ENCODE assay signal across 1 cellular context in the genomic region with DNA sequence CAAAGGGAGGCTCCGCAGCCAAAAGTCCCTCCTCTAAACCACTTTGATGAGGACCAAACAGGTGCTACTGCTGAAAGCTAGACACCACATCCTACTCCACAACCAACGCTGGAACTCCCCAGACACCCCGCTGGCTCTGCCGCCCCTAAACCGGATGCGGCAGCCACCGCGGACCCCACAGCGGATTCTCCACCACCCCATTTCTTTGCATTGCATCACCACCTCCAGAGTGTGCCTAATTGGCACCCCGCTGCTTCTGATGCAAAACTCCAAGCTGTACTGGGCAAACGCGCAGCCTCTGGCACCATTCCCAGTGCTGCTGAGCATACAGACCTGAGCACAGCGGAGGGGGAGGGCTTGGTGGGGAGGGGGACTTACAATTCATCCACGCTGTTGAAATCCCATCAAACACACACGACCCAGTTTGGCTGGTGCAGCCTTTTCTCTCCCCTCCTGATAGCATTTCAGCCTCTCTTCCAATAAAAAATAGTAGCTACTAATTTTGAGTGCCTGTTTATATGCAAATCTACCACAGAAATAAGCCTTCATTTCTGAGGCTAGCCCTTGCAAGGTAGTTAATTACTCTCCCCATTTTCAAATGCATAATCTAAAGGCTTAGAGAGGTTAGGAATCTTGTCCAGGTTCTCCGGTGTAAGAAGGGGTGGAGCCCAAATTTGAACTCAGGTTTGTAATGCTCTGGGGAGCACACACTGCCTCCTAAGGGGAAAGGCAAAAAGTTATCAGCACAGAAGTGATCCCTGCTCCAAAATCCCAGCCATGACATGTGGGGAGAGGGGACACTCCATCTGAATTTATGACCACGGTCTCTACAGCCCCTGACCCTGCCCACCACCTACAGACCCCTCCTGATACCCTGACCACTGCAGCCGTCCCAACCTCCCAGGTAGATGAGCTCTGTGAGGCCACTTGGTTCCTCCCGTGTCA.
TF ChIP-seq lines count a peak whose summit lies in the region.

No MANE protein-coding gene starts in this region.

TF ChIP-seq in GM12878, 131 proteins besides CTCF, POLR2A, EP300 and RAD21 (continued from another document and continues in another):
- TF ChIP-seq, protein P1, sequence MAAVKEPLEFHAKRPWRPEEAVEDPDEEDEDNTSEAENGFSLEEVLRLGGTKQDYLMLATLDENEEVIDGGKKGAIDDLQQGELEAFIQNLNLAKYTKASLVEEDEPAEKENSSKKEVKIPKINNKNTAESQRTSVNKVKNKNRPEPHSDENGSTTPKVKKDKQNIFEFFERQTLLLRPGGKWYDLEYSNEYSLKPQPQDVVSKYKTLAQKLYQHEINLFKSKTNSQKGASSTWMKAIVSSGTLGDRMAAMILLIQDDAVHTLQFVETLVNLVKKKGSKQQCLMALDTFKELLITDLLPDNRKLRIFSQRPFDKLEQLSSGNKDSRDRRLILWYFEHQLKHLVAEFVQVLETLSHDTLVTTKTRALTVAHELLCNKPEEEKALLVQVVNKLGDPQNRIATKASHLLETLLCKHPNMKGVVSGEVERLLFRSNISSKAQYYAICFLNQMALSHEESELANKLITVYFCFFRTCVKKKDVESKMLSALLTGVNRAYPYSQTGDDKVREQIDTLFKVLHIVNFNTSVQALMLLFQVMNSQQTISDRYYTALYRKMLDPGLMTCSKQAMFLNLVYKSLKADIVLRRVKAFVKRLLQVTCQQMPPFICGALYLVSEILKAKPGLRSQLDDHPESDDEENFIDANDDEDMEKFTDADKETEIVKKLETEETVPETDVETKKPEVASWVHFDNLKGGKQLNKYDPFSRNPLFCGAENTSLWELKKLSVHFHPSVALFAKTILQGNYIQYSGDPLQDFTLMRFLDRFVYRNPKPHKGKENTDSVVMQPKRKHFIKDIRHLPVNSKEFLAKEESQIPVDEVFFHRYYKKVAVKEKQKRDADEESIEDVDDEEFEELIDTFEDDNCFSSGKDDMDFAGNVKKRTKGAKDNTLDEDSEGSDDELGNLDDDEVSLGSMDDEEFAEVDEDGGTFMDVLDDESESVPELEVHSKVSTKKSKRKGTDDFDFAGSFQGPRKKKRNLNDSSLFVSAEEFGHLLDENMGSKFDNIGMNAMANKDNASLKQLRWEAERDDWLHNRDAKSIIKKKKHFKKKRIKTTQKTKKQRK (IDR thresholded peaks at IDR 0.05; ENCODE audit: low read depth, low read length): no peak
- TF ChIP-seq WRNIP1 (IDR thresholded peaks at IDR 0.05; ENCODE audit: borderline replicate concordance, low read depth, low read length) (no peak; the same call in 1 of the 2 replicates), ASH2L (IDR thresholded peaks at IDR 0.05; ENCODE audit: borderline replicate concordance, low read depth) (no peak), CHD2 (IDR thresholded peaks at IDR 0.05; ENCODE audit: borderline replicate concordance, low read depth, low read length) (0 out of 2 replicates have a peak, but pooled peaks have one; percentile 44), SP1 (IDR thresholded peaks at IDR 0.05; ENCODE audit: low read depth, low read length) (peak; percentile 84), KLF5 (IDR thresholded peaks at IDR 0.05; ENCODE audit: partially characterized antibody) (peak; percentile 62), EED (IDR thresholded peaks at IDR 0.05; ENCODE audit: low read depth) (peak; percentile 99), PML (IDR thresholded peaks at IDR 0.05; ENCODE audit: low read length) (no peak), BACH1 (IDR thresholded peaks at IDR 0.05; ENCODE audit: borderline replicate concordance) (peak; percentile 72; the same call in 1 of the 2 replicates), BMI1 (IDR thresholded peaks at IDR 0.05; ENCODE audit: borderline replicate concordance) (peak; percentile 74), ZNF274 (IDR thresholded peaks at IDR 0.05; ENCODE audit: insufficient read depth, insufficient read length) (no peak), NR2F1 (conservative IDR thresholded peaks at IDR 0.05) (peak; percentile 84), POU2F2 (IDR thresholded peaks at IDR 0.05; ENCODE audit: borderline replicate concordance, low read depth, low read length) (peak; percentile 87; the same call in 2 of the 3 replicates), CHD4 (IDR thresholded peaks at IDR 0.05) (no peak), KAT2A (conservative IDR thresholded peaks at IDR 0.05; ENCODE audit: control insufficient read depth, low read depth, low read length) (no peak), BCL11A (IDR thresholded peaks at IDR 0.05; ENCODE audit: low read depth, low read length) (peak; percentile 96), HDAC2 (IDR thresholded peaks at IDR 0.05) (no peak), NRF1 (conservative IDR thresholded peaks at IDR 0.05; ENCODE audit: low read depth, low read length) (no peak), ESRRA (IDR thresholded peaks at IDR 0.05; ENCODE audit: low read length) (no peak), ZNF384 (IDR thresholded peaks at IDR 0.05; ENCODE audit: borderline replicate concordance, low read depth, low read length) (no peak), POLR2AphosphoS5 (IDR thresholded peaks at IDR 0.05; ENCODE audit: low read length) (no peak), KDM1A (IDR thresholded peaks at IDR 0.05; ENCODE audit: borderline replicate concordance) (no peak), CEBPB (IDR thresholded peaks at IDR 0.05; ENCODE audit: borderline replicate concordance in 1 of 2, low read depth in 2 of 2, low read length in 2 of 2) (peak in 1 of 2 experiments; percentile 94; a peak in 2 of 4 replicates), ETV6 (conservative IDR thresholded peaks at IDR 0.05 in 1 of 2, IDR thresholded peaks at IDR 0.05 in 1 of 2; ENCODE audit: borderline replicate concordance in 1 of 2, low read depth in 1 of 2) (peak in 1 of 2 experiments; percentile 89; a peak in 2 of 4 replicates), MEF2B (IDR thresholded peaks at IDR 0.05; ENCODE audit: partially characterized antibody, poor library complexity, severe bottlenecking) (peak; percentile 91), HCFC1 (IDR thresholded peaks at IDR 0.05; ENCODE audit: low read length) (no peak), ZNF217 (IDR thresholded peaks at IDR 0.05) (no peak; the same call in 1 of the 2 replicates), TBL1XR1 (IDR thresholded peaks at IDR 0.05; ENCODE audit: low read depth, low read length) (peak; percentile 99)
- TF ChIP-seq, protein P2, sequence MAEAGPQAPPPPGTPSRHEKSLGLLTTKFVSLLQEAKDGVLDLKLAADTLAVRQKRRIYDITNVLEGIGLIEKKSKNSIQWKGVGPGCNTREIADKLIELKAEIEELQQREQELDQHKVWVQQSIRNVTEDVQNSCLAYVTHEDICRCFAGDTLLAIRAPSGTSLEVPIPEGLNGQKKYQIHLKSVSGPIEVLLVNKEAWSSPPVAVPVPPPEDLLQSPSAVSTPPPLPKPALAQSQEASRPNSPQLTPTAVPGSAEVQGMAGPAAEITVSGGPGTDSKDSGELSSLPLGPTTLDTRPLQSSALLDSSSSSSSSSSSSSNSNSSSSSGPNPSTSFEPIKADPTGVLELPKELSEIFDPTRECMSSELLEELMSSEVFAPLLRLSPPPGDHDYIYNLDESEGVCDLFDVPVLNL (IDR thresholded peaks at IDR 0.05; ENCODE audit: low read depth, low read length): no peak
- TF ChIP-seq, protein P3, sequence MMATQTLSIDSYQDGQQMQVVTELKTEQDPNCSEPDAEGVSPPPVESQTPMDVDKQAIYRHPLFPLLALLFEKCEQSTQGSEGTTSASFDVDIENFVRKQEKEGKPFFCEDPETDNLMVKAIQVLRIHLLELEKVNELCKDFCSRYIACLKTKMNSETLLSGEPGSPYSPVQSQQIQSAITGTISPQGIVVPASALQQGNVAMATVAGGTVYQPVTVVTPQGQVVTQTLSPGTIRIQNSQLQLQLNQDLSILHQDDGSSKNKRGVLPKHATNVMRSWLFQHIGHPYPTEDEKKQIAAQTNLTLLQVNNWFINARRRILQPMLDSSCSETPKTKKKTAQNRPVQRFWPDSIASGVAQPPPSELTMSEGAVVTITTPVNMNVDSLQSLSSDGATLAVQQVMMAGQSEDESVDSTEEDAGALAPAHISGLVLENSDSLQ (IDR thresholded peaks at IDR 0.05): peak; percentile 46
- TF ChIP-seq, protein P4, sequence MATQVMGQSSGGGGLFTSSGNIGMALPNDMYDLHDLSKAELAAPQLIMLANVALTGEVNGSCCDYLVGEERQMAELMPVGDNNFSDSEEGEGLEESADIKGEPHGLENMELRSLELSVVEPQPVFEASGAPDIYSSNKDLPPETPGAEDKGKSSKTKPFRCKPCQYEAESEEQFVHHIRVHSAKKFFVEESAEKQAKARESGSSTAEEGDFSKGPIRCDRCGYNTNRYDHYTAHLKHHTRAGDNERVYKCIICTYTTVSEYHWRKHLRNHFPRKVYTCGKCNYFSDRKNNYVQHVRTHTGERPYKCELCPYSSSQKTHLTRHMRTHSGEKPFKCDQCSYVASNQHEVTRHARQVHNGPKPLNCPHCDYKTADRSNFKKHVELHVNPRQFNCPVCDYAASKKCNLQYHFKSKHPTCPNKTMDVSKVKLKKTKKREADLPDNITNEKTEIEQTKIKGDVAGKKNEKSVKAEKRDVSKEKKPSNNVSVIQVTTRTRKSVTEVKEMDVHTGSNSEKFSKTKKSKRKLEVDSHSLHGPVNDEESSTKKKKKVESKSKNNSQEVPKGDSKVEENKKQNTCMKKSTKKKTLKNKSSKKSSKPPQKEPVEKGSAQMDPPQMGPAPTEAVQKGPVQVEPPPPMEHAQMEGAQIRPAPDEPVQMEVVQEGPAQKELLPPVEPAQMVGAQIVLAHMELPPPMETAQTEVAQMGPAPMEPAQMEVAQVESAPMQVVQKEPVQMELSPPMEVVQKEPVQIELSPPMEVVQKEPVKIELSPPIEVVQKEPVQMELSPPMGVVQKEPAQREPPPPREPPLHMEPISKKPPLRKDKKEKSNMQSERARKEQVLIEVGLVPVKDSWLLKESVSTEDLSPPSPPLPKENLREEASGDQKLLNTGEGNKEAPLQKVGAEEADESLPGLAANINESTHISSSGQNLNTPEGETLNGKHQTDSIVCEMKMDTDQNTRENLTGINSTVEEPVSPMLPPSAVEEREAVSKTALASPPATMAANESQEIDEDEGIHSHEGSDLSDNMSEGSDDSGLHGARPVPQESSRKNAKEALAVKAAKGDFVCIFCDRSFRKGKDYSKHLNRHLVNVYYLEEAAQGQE (IDR thresholded peaks at IDR 0.05; ENCODE audit: low read depth, low read length): no peak; the same call in 1 of the 2 replicates
- TF ChIP-seq, protein P5, sequence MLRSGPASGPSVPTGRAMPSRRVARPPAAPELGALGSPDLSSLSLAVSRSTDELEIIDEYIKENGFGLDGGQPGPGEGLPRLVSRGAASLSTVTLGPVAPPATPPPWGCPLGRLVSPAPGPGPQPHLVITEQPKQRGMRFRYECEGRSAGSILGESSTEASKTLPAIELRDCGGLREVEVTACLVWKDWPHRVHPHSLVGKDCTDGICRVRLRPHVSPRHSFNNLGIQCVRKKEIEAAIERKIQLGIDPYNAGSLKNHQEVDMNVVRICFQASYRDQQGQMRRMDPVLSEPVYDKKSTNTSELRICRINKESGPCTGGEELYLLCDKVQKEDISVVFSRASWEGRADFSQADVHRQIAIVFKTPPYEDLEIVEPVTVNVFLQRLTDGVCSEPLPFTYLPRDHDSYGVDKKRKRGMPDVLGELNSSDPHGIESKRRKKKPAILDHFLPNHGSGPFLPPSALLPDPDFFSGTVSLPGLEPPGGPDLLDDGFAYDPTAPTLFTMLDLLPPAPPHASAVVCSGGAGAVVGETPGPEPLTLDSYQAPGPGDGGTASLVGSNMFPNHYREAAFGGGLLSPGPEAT (IDR thresholded peaks at IDR 0.05; ENCODE audit: low read depth): peak; percentile 98
- TF ChIP-seq, protein P6, sequence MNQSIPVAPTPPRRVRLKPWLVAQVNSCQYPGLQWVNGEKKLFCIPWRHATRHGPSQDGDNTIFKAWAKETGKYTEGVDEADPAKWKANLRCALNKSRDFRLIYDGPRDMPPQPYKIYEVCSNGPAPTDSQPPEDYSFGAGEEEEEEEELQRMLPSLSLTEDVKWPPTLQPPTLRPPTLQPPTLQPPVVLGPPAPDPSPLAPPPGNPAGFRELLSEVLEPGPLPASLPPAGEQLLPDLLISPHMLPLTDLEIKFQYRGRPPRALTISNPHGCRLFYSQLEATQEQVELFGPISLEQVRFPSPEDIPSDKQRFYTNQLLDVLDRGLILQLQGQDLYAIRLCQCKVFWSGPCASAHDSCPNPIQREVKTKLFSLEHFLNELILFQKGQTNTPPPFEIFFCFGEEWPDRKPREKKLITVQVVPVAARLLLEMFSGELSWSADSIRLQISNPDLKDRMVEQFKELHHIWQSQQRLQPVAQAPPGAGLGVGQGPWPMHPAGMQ (IDR thresholded peaks at IDR 0.05; ENCODE audit: borderline replicate concordance): peak; percentile 71
- TF ChIP-seq, protein P7, sequence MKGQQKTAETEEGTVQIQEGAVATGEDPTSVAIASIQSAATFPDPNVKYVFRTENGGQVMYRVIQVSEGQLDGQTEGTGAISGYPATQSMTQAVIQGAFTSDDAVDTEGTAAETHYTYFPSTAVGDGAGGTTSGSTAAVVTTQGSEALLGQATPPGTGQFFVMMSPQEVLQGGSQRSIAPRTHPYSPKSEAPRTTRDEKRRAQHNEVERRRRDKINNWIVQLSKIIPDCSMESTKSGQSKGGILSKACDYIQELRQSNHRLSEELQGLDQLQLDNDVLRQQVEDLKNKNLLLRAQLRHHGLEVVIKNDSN (IDR thresholded peaks at IDR 0.05; ENCODE audit: borderline replicate concordance, extremely low read length, insufficient read depth, low read depth, low read length): no peak
- TF ChIP-seq, protein P8, sequence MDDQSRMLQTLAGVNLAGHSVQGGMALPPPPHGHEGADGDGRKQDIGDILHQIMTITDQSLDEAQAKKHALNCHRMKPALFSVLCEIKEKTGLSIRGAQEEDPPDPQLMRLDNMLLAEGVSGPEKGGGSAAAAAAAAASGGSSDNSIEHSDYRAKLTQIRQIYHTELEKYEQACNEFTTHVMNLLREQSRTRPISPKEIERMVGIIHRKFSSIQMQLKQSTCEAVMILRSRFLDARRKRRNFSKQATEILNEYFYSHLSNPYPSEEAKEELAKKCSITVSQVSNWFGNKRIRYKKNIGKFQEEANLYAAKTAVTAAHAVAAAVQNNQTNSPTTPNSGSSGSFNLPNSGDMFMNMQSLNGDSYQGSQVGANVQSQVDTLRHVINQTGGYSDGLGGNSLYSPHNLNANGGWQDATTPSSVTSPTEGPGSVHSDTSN (IDR thresholded peaks at IDR 0.05; ENCODE audit: insufficient replicate concordance, low read depth, low read length): no peak
- TF ChIP-seq, protein P9, sequence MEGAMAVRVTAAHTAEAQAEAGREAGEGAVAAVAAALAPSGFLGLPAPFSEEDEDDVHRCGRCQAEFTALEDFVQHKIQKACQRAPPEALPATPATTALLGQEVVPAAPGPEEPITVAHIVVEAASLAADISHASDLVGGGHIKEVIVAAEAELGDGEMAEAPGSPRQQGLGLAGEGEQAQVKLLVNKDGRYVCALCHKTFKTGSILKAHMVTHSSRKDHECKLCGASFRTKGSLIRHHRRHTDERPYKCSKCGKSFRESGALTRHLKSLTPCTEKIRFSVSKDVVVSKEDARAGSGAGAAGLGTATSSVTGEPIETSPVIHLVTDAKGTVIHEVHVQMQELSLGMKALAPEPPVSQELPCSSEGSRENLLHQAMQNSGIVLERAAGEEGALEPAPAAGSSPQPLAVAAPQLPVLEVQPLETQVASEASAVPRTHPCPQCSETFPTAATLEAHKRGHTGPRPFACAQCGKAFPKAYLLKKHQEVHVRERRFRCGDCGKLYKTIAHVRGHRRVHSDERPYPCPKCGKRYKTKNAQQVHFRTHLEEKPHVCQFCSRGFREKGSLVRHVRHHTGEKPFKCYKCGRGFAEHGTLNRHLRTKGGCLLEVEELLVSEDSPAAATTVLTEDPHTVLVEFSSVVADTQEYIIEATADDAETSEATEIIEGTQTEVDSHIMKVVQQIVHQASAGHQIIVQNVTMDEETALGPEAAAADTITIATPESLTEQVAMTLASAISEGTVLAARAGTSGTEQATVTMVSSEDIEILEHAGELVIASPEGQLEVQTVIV (IDR thresholded peaks at IDR 0.05; ENCODE audit: borderline replicate concordance, partially characterized antibody): no peak
